ENCODE assay signal across 8 cellular contexts in genomic region chr2:200483729-200484198, GRCh38. TPM values are rescaled to one million over a fixed set of nuclear protein-coding genes. Genes with fewer than 3 reads are reported as not detected.
DNase-seq lines count a peak whose midpoint lies in the region; ATAC-seq, FAIRE-seq and TF ChIP-seq lines count a peak whose summit lies in the region.

No MANE protein-coding gene starts in this region.

- H3K36me3 ChIP-seq in colonic mucosa: no peaks in the 10 kb centered on the region
- H3K36me3 ChIP-seq in ovary: no peaks in the 10 kb centered on the region

- H3K4me3 ChIP-seq in colonic mucosa: no peak overlapping the region
- H3K4me3 ChIP-seq in retinal pigment epithelial cell (ENCODE audit: low read length): no peak overlapping the region
- H3K4me3 ChIP-seq in ovary: no peak overlapping the region

- no peak overlapping the region for H3K9ac ChIP-seq in colonic mucosa (ENCODE audit: low read depth in 2 of 2, low read length in 2 of 2)

- intact Hi-C loops in colonic mucosa (cut with DNase I) (loop anchor here (5.0 to 10.0 kb wide), 2 partner anchors 221 to 506 kb away; no protein-coding TSS in a partner anchor), ovary (cut with DNase I) (loop anchor here in 1 of 4 donors (5.0 to 10.0 kb wide), 2 partner anchors 179 to 401 kb away; partner anchors contain the start of gene SPATS2L)

- no peak overlapping the region for H3K27ac ChIP-seq in colonic mucosa
- H3K27ac ChIP-seq in ovary: no peak overlapping the region

- FAIRE-seq in D721Med (lab: Jason Lieb, UNC): no peak

- TF ChIP-seq EP300 in ovary (IDR thresholded peaks at IDR 0.05): no peak

- no peaks in the 10 kb centered on the region for H3K4me1 ChIP-seq in colonic mucosa
- H3K4me1 ChIP-seq in ovary (ENCODE audit: insufficient read depth): no peaks in the 10 kb centered on the region

- peak; percentile 64 for ATAC-seq in GM18909 (IDR thresholded peaks at IDR 0.05; ENCODE audit: poor library complexity, unreplicated experiment)
- peak; percentile 56 for ATAC-seq in HG03196 (IDR thresholded peaks at IDR 0.05; ENCODE audit: unreplicated experiment)

- TF ChIP-seq POLR2A in ovary (IDR thresholded peaks at IDR 0.05): no peak

- 48 to 62% (median 52%) methylated on average over 4 of the region's 4 CpGs for WGBS in ovary, 3 donors

- H3K9me3 ChIP-seq in colonic mucosa (no peaks in the 10 kb centered on the region), ovary (no peaks in the 10 kb centered on the region)

- no peak for DNase-seq in D721Med (ENCODE audit: insufficient read length, low spot score)
- peak; percentile 75 for DNase-seq in NCI-H748 (lab: John Stamatoyannopoulos, UW; ENCODE audit: unreplicated experiment)
- peak; percentile 76 for DNase-seq in colonic mucosa
- no peak for DNase-seq in retinal pigment epithelial cell (ENCODE audit: low read depth)
- no peak for DNase-seq in ovary
- no peak for DNase-seq in activated CD4-positive, CD25-positive, alpha-beta regulatory T cell treated with anti-CD3 and anti-CD28 coated beads, Interleukin-2, amount 50 U/mL, for 72 hours

- H3K27me3 ChIP-seq in colonic mucosa (no peaks in the 10 kb centered on the region), ovary (no peaks in the 10 kb centered on the region)

- peak; percentile 46 for TF ChIP-seq CTCF in D721Med (IDR thresholded peaks at IDR 0.05; ENCODE audit: insufficient read depth, missing control alignments)
- peak; percentile 62 for TF ChIP-seq CTCF in colonic mucosa (IDR thresholded peaks at IDR 0.05)
- peak; percentile 60 for TF ChIP-seq CTCF in retinal pigment epithelial cell (conservative IDR thresholded peaks at IDR 0.05; ENCODE audit: low read depth, low read length)
- no peak for TF ChIP-seq CTCF in ovary (IDR thresholded peaks at IDR 0.05)

RNA-seq across cellular contexts. Expression of gene KCTD18, which starts 26.1 kb away (rescaled TPM):
- total RNA-seq in colonic mucosa (10 to 100 TPM in 1 of 2 donors, 1 to 10 TPM in 1; 8.6 to 13.8 TPM), ovary (10 to 100 TPM in 6 of 7 donors, 1 to 10 TPM in 1; 9.5 to 15.1 (median 12.1) TPM)
- polyA plus RNA-seq in ovary: 10 to 100 TPM; 12.0 to 14.6 TPM

RNA-seq across cellular contexts. Expression of gene SGO2, which starts 42.2 kb away (rescaled TPM):
- total RNA-seq in colonic mucosa (10 to 100 TPM in 1 of 2 donors, 1 to 10 TPM in 1; 7.6 to 19.5 TPM), ovary (1 to 10 TPM; 2.0 to 4.4 (median 2.7) TPM)
- 1 to 10 TPM; 1.8 to 2.8 TPM for polyA plus RNA-seq in ovary

Comparison
In these comparisons a context has a peak if more than half of its experiments do, and no peak if none do; other contexts are left out.
1. DNase-seq: peak in NCI-H748 (single experiment) and colonic mucosa (single experiment); none in D721Med (single experiment), retinal pigment epithelial cell (single experiment), ovary (0 of 5) and activated CD4-positive, CD25-positive, alpha-beta regulatory T cell treated with anti-CD3 and anti-CD28 coated beads, Interleukin-2, amount 50 U/mL, for 72 hours (single experiment).
2. CTCF ChIP-seq: peak in D721Med (single experiment), colonic mucosa (single experiment) and retinal pigment epithelial cell (single experiment); none in ovary (0 of 3).